Comparison of ENCODE assay signal across 18 cellular contexts in genomic region chr1:230287674-230288315, GRCh38.
DNase-seq lines count a peak whose midpoint lies in the region; ATAC-seq, FAIRE-seq and TF ChIP-seq lines count a peak whose summit lies in the region.
"Had no signal": no experiment of that assay in that cellular context is flagged by ENCODE, and none has a peak within 500 bp of the region (broad histone marks: within the 10 kb centered on the region; RNA-seq: fewer than 3 reads in every experiment).

No MANE protein-coding gene starts in this region.

- 75 to 89% (median 83%) methylated on average over 17 of the region's 17 CpGs for WGBS in spleen, 5 donors

- H3F3A ChIP-seq in PC-3 (ENCODE audit: low read length, unreplicated experiment): no peaks in the 10 kb centered on the region

- POLR2A ChIA-PET in PC-3 (lab: Charles Lee; ENCODE audit: unreplicated experiment): no interaction called here

- FAIRE-seq in kidney (lab: Jason Lieb, UNC): no peak
- FAIRE-seq: A204.1, G401.6, GM12891 had no signal

- H3K9me3 ChIP-seq in PC-3 (ENCODE audit: low read length) (no peaks in the 10 kb centered on the region), kidney (ENCODE audit: control insufficient read depth in 1 of 2, low read length in 2 of 2) (no peaks in the 10 kb centered on the region), spleen (no peaks in the 10 kb centered on the region)

- H3K9me3 Mint-ChIP-seq in activated T-cell treated with anti-CD3 and anti-CD28 coated beads, Interleukin-2, amount 50 U/mL, for 24 hours: no peaks in the 10 kb centered on the region

- H3K36me3 ChIP-seq in PC-3 (ENCODE audit: low read depth, low read length) (no peaks in the 10 kb centered on the region), kidney (ENCODE audit: control insufficient read depth in 1 of 2, insufficient read depth in 2 of 2, low read length in 2 of 2) (no peaks in the 10 kb centered on the region), spleen (no peaks in the 10 kb centered on the region)

- no TSS peak for BruUV-seq in PC-3 (replicated peaks; lab: Mats Ljungman, UMichigan)

- H3K4me3 ChIP-seq in PC-3 (ENCODE audit: low read length) (no peak overlapping the region), kidney (ENCODE audit: low read length in 2 of 2) (no peak overlapping the region), spleen (no peak overlapping the region)

- H3K9ac ChIP-seq in PC-3 (ENCODE audit: low read length) (no peak overlapping the region), kidney (ENCODE audit: low read length in 2 of 2) (no peak overlapping the region)

- H4K20me1 ChIP-seq in PC-3 (ENCODE audit: low read length): no peaks in the 10 kb centered on the region

- H3K79me2 ChIP-seq in PC-3 (ENCODE audit: low read length): no peaks in the 10 kb centered on the region

- ATAC-seq in PC-3: 0 out of 2 replicates have a peak, but pooled peaks have one; percentile 14
- no peak for ATAC-seq in activated CD4-positive, CD25-positive, alpha-beta regulatory T cell treated with anti-CD3 and anti-CD28 coated beads, Interleukin-2, amount 50 U/mL, for 24 hours

- peaks cover 3% of the 10 kb centered on the region for H3K4me1 Mint-ChIP-seq in activated T-cell treated with anti-CD3 and anti-CD28 coated beads, Interleukin-2, amount 50 U/mL, for 24 hours (ENCODE audit: low read depth)

- TF ChIP-seq CTCF in PC-3 (conservative IDR thresholded peaks at IDR 0.05; ENCODE audit: low read depth, low read length): no peak
- TF ChIP-seq CTCF in kidney (IDR thresholded peaks at IDR 0.05; ENCODE audit: borderline replicate concordance, extremely low read depth, insufficient read depth): no peak
- no peak for TF ChIP-seq CTCF in spleen (IDR thresholded peaks at IDR 0.05 in 8 of 11, conservative IDR thresholded peaks at IDR 0.05 in 3 of 11)

- CTCF ChIA-PET in PC-3 (lab: Charles Lee): no interaction called here

- DNase-seq in activated T-cell treated with anti-CD3 and anti-CD28 coated beads, Interleukin-2, amount 50 U/mL, for 24 hours: no peak
- DNase-seq in activated T-cell treated with anti-CD3 and anti-CD28 coated beads, Interleukin-2, amount 50 U/mL, for 1 hour: no peak
- DNase-seq in PC-3 (no peak), kidney (peak; percentile 32), spleen (peak; percentile 54), NCI-H345 (lab: John Stamatoyannopoulos, UW) (no peak), NCI-H1930 (lab: John Stamatoyannopoulos, UW) (no peak)
- DNase-seq: COR-L47, DMS79, KBM-7, NCI-H1092, NCI-H774, SIG-M5 had no signal

- H3K27me3 ChIP-seq in PC-3 (ENCODE audit: low read length): peaks cover 8% of the 10 kb centered on the region
- H3K27me3 ChIP-seq in spleen (replicated peaks in 1 of 7): peaks cover 0 to 13% (median 0%) of the 10 kb centered on the region in 7 donors

- peak overlapping the region; percentile 66 for H3K27ac Mint-ChIP-seq in activated T-cell treated with anti-CD3 and anti-CD28 coated beads, Interleukin-2, amount 50 U/mL, for 24 hours

- intact Hi-C loops in PC-3 (cut with micrococcal nuclease): no loop called here
- intact Hi-C loops in kidney (cut with DNase I): no loop called here
- intact Hi-C loops in spleen (cut with DNase I; ENCODE audit: low total_unique reads): no loop called here

- H2AFZ ChIP-seq in PC-3 (ENCODE audit: low read length): no peak overlapping the region

- H3K4me3 Mint-ChIP-seq in activated T-cell treated with anti-CD3 and anti-CD28 coated beads, Interleukin-2, amount 50 U/mL, for 24 hours: no peak overlapping the region

- peaks cover 23% of the 10 kb centered on the region for H3K27me3 Mint-ChIP-seq in activated T-cell treated with anti-CD3 and anti-CD28 coated beads, Interleukin-2, amount 50 U/mL, for 24 hours

- no peak for TF ChIP-seq POLR2A in spleen (IDR thresholded peaks at IDR 0.05)

- H3K9me2 ChIP-seq in PC-3 (replicated peaks; ENCODE audit: low read length): no peaks in the 10 kb centered on the region

- H3K4me2 ChIP-seq in PC-3 (ENCODE audit: low read length): no peak overlapping the region

- H3K4me1 ChIP-seq in PC-3 (ENCODE audit: insufficient read depth, low read length) (no peaks in the 10 kb centered on the region), kidney (ENCODE audit: control insufficient read depth in 1 of 2, insufficient read depth in 1 of 2, low read depth in 1 of 2, low read length in 2 of 2) (no peaks in the 10 kb centered on the region), spleen (peaks cover 0 to 42% (median 18%) of the 10 kb centered on the region in 6 donors)

- H3K27ac ChIP-seq in PC-3 (ENCODE audit: low read length): no peak overlapping the region
- H3K27ac ChIP-seq in kidney (ENCODE audit: low read depth in 2 of 2, low read length in 2 of 2): no peak overlapping the region
- no peak overlapping the region for H3K27ac ChIP-seq in spleen
- H3K27ac ChIP-seq: C4-2B had no signal

- peaks cover 8% of the 10 kb centered on the region for H3K36me3 Mint-ChIP-seq in activated T-cell treated with anti-CD3 and anti-CD28 coated beads, Interleukin-2, amount 50 U/mL, for 24 hours (ENCODE audit: low read depth)

Comparison
In these comparisons a context has a peak if more than half of its experiments do, and no peak if none do; other contexts are left out.
1. DNase-seq: peak in kidney (single experiment) and spleen (single experiment); none in activated T-cell treated with anti-CD3 and anti-CD28 coated beads, Interleukin-2, amount 50 U/mL, for 24 hours (single experiment), activated T-cell treated with anti-CD3 and anti-CD28 coated beads, Interleukin-2, amount 50 U/mL, for 1 hour (single experiment), PC-3 (single experiment), NCI-H345 (single experiment) and NCI-H1930 (0 of 2).